16 cellular contexts compared by ENCODE assay signal in genomic region chr4:185227713-185228278, GRCh38. TPM values are rescaled to one million over a fixed set of nuclear protein-coding genes. Genes with fewer than 3 reads are reported as not detected.
A peak's percentile ranks its signal among the peaks of the same experiment; 100 is the strongest.
DNase-seq lines count a peak whose midpoint lies in the region; ATAC-seq, FAIRE-seq and TF ChIP-seq lines count a peak whose summit lies in the region.
"Had no signal": no experiment of that assay in that cellular context is flagged by ENCODE, and none has a peak within 500 bp of the region (broad histone marks: within the 10 kb centered on the region; RNA-seq: fewer than 3 reads in every experiment).

No MANE protein-coding gene starts in this region.

- H3K9me3 ChIP-seq in heart left ventricle (no peaks in the 10 kb centered on the region), left ventricle myocardium inferior (replicated peaks) (no peaks in the 10 kb centered on the region), K562 (replicated peaks; ENCODE audit: control insufficient read depth, insufficient read depth, low read depth, low read length) (no peaks in the 10 kb centered on the region), thoracic aorta (no peaks in the 10 kb centered on the region), suprapubic skin (no peaks in the 10 kb centered on the region)

- H3K27ac ChIP-seq in heart left ventricle (peak overlapping the region in 1 of 12 donors; percentile 63), left ventricle myocardium inferior (replicated peaks) (no peak overlapping the region), K562 (ENCODE audit: extremely low read depth, low read depth, low read length) (no peak overlapping the region), thoracic aorta (peak overlapping the region; percentile 71 to 76), suprapubic skin (no peak overlapping the region)
- H3K27ac ChIP-seq: HL-60 had no signal

- no peak for TF ChIP-seq RAD21 in K562 (CRISPR knock-in tag; conservative IDR thresholded peaks at IDR 0.05 in 1 of 2, IDR thresholded peaks at IDR 0.05 in 1 of 2)

- H3K4me3 ChIP-seq in heart left ventricle (no peak overlapping the region), left ventricle myocardium inferior (no peak overlapping the region), K562 (no peak overlapping the region), thoracic aorta (peak overlapping the region; percentile 16), suprapubic skin (no peak overlapping the region)

- H2AFZ ChIP-seq in K562 (ENCODE audit: low read depth, low read length) = no peak overlapping the region

- H4K20me1 ChIP-seq in K562 (replicated peaks; ENCODE audit: control insufficient read depth, insufficient read depth, low read length) = 0 out of 2 replicates have a peak, but pooled peaks cover 3% of the 10 kb centered on the region

- POLR2A ChIA-PET in K562 (lab: Yijun Ruan, JAX) = interaction anchor here (0.5 kb wide), 1 partner anchor 169 kb away, joined by 3 read pairs; the partner anchor contains the start of gene ANKRD37

- no peak for FAIRE-seq in K562 (lab: Jason Lieb, UNC)

- H3K4me2 ChIP-seq in K562 (ENCODE audit: insufficient read depth, low read length) = no peak overlapping the region

- H3K9ac ChIP-seq in K562 (ENCODE audit: insufficient read depth in 1 of 2, low read depth in 2 of 2, low read length in 2 of 2) = no peak overlapping the region

- WGBS in heart left ventricle, 4 donors = 93 to 95% (median 94%) methylated on average over 9 of the region's 9 CpGs
- WGBS in K562 (ENCODE audit: insufficient coverage, low coverage, missing lambda C conversion rate) = 83% methylated on average over 5 of the region's 9 CpGs
- 86% methylated on average over 9 of the region's 9 CpGs for WGBS in suprapubic skin

- H3K4me1 ChIP-seq in heart left ventricle (peaks cover 0 to 18% (median 1%) of the 10 kb centered on the region in 12 donors), left ventricle myocardium inferior (peaks cover 11% of the 10 kb centered on the region), K562 (replicated peaks in 1 of 2; ENCODE audit: control insufficient read depth in 2 of 2, insufficient read depth in 2 of 2, low read length in 2 of 2) (peaks cover 0 to 4% of the 10 kb centered on the region in 2 experiments; a peak in 2 of 5 replicates), thoracic aorta (ENCODE audit: control insufficient read depth in 1 of 2, low read depth in 2 of 2) (peaks cover 14 to 48% of the 10 kb centered on the region in 2 donors), suprapubic skin (no peaks in the 10 kb centered on the region)

- CTCF ChIA-PET in K562 (lab: Yijun Ruan, JAX; ENCODE audit: low intra/inter-chr PET ratio) = no interaction called here

- no peak for TF ChIP-seq EP300 in K562 (IDR thresholded peaks at IDR 0.05; ENCODE audit: low read length)
- TF ChIP-seq EP300 in suprapubic skin (IDR thresholded peaks at IDR 0.05) = no peak

- no peak for DNase-seq in heart left ventricle
- no peak for DNase-seq in left ventricle myocardium inferior
- DNase-seq in K562 (ENCODE audit: extremely low read depth in 1 of 4, low spot score in 3 of 4) = no peak
- DNase-seq in omental fat pad (ENCODE audit: low spot score) = no peak
- DNase-seq in thoracic aorta (ENCODE audit: low spot score) = no peak
- DNase-seq in suprapubic skin (ENCODE audit: low spot score in 2 of 2) = no peak
- no peak for DNase-seq in stimulated activated naive CD4-positive, alpha-beta T cell (lab: John Stamatoyannopoulos, UW)
- DNase-seq in iPS-NIHi7 (ENCODE audit: extremely low spot score) = no peak
- DNase-seq: DMS79 treated with DMSO at 0.1 percent for 48 hours, HCEC 1CT, MM.1S, NCI-H2081, NCI-H510A treated with DMSO at 0.1 percent for 48 hours, NCI-H82, SIG-M5 had no signal

- TF ChIP-seq POLR2A in heart left ventricle (IDR thresholded peaks at IDR 0.05) (no peak), K562 (conservative IDR thresholded peaks at IDR 0.05) (no peak), suprapubic skin (IDR thresholded peaks at IDR 0.05) (no peak)

- TF ChIP-seq CTCF in heart left ventricle (IDR thresholded peaks at IDR 0.05) (no peak), left ventricle myocardium inferior (IDR thresholded peaks at IDR 0.05; ENCODE audit: borderline replicate concordance) (no peak), K562 (IDR thresholded peaks at IDR 0.05 in 2 of 3, conservative IDR thresholded peaks at IDR 0.05 in 1 of 3; ENCODE audit: insufficient read depth in 2 of 3, low read depth in 1 of 3, low read length in 3 of 3) (no peak), omental fat pad (IDR thresholded peaks at IDR 0.05) (no peak), thoracic aorta (IDR thresholded peaks at IDR 0.05) (no peak), suprapubic skin (IDR thresholded peaks at IDR 0.05) (no peak)

- BruUV-seq in K562 (replicated peaks; lab: Mats Ljungman, UMichigan) = no TSS peak

- H3K36me3 ChIP-seq in heart left ventricle (no peaks in the 10 kb centered on the region), left ventricle myocardium inferior (no peaks in the 10 kb centered on the region), K562 (ENCODE audit: control insufficient read depth, insufficient read depth, low read length) (no peaks in the 10 kb centered on the region), thoracic aorta (no peaks in the 10 kb centered on the region), suprapubic skin (no peaks in the 10 kb centered on the region)

- H3K27me3 ChIP-seq in heart left ventricle = no peaks in the 10 kb centered on the region
- H3K27me3 ChIP-seq in left ventricle myocardium inferior (ENCODE audit: low read depth) = no peaks in the 10 kb centered on the region
- H3K27me3 ChIP-seq in K562 (ENCODE audit: control insufficient read depth in 2 of 2, insufficient read depth in 2 of 2, low read length in 2 of 2) = no peaks in the 10 kb centered on the region
- no peaks in the 10 kb centered on the region for H3K27me3 ChIP-seq in thoracic aorta (replicated peaks; ENCODE audit: insufficient read depth)
- no peaks in the 10 kb centered on the region for H3K27me3 ChIP-seq in suprapubic skin

- intact Hi-C loops in heart left ventricle (cut with DNase I) (no loop called here), left ventricle myocardium inferior (cut with micrococcal nuclease) (no loop called here), K562 (cut with micrococcal nuclease) (no loop called here)

- in situ Hi-C loops in K562 (cut with MboI) = no loop called here

- no peaks in the 10 kb centered on the region for H3K9me1 ChIP-seq in K562 (ENCODE audit: control insufficient read depth, insufficient read depth, low read length)

- peaks cover 3% of the 10 kb centered on the region; the same call in 2 of the 3 replicates for H3K79me2 ChIP-seq in K562 (ENCODE audit: control insufficient read depth, insufficient read depth, low read length)

- ATAC-seq in heart left ventricle (peak in 3 of 4 donors; percentile 16 to 50 (median 20)), K562 (peak; percentile 15; the same call in 1 of the 3 replicates), omental fat pad (ENCODE audit: low FRiP score) (peak; percentile 4), thoracic aorta (ENCODE audit: insufficient number of reproducible peaks, low FRiP score, low read depth) (no peak)

RNA-seq across cellular contexts. Expression of gene SNX25, which starts 18.4 kb away (rescaled TPM):
- 10 to 100 TPM in 5 of 9 donors, 1 to 10 TPM in 4; 7.5 to 12.4 (median 10.7) TPM for total RNA-seq in heart left ventricle
- 10 to 100 TPM in 1 of 2 donors, 1 to 10 TPM in 1; 3.1 to 10.1 TPM for polyA plus RNA-seq in heart left ventricle
- total RNA-seq in left ventricle myocardium inferior = 10.8 TPM
- total RNA-seq in K562 (2011; cell fraction: chromatin; rRNA removed; ENCODE audit: low replicate concordance) = 50.4 and 67.3 TPM in 2 replicates
- total RNA-seq in K562 (2011; cell fraction: nucleolus; rRNA removed) = 12.7 and 16.2 TPM in 2 replicates
- total RNA-seq in K562 (2011; cell fraction: nucleoplasm; rRNA removed) = 27.6 and 33.9 TPM in 2 replicates
- total RNA-seq in K562 (2014; rRNA removed) = 9.4 and 10.4 TPM in 2 replicates
- total RNA-seq in K562 (2014; rRNA removed; fragmentation: Illumina TruSeq; extraction: Trizol) = 15.5 and 18.0 TPM in 2 replicates
- total RNA-seq in K562 (2015; rRNA removed; fragmentation: Illumina TruSeq; extraction: Trizol) = 12.7 and 14.4 TPM in 2 replicates
- total RNA-seq in K562 (2021) = 12.6 and 14.4 TPM in 2 replicates
- polyA plus RNA-seq in K562 (2011; rRNA removed) = 21.9 and 23.4 TPM in 2 replicates
- 2.3 and 9.1 TPM in 2 replicates for polyA plus RNA-seq in K562 (2011; cell fraction: cytosol; rRNA removed)
- 13.5 and 17.9 TPM in 2 replicates for polyA plus RNA-seq in K562 (2011; cell fraction: nucleus; rRNA removed)
- 6.5 and 10.3 TPM in 2 replicates for polyA plus RNA-seq in K562 (2012)
- polyA plus RNA-seq in K562 (2014; fragmentation: Illumina TruSeq; extraction: Trizol) = 10.4 and 13.3 TPM in 2 replicates
- polyA plus RNA-seq in K562 (2014; fragmentation: Nextera tagmentation; extraction: Ambion mirVana) = 1 to 10 TPM; 2.5 TPM
- polyA plus RNA-seq in K562 (2014; rRNA removed) = 9.5 and 9.6 TPM in 2 replicates
- 57.4 and 75.6 TPM in 2 replicates for polyA minus RNA-seq in K562 (2011; rRNA and poly(A)+ RNA removed)
- polyA minus RNA-seq in K562 (2011; cell fraction: cytosol; rRNA and poly(A)+ RNA removed) = 14.9 and 15.0 TPM in 2 replicates
- polyA minus RNA-seq in K562 (2011; cell fraction: nucleus; rRNA and poly(A)+ RNA removed) = 11.8 and 26.8 TPM in 2 replicates
- 10 to 100 TPM; 16.0 to 22.5 (median 21.9) TPM for total RNA-seq in omental fat pad
- total RNA-seq in thoracic aorta = 10 to 100 TPM; 31.3 to 38.0 TPM
- 10 to 100 TPM; 13.3 to 39.3 (median 15.3) TPM for total RNA-seq in suprapubic skin

RNA-seq across cellular contexts. Expression of gene CFAP97, which starts 24.0 kb away (rescaled TPM):
- total RNA-seq in heart left ventricle (10 to 100 TPM in 8 of 9 donors, 1 to 10 TPM in 1; 9.7 to 22.7 (median 14.5) TPM), left ventricle myocardium inferior (11.7 TPM), K562 (2014; rRNA removed) (19.9 and 22.0 TPM in 2 replicates), K562 (2014; rRNA removed; fragmentation: Illumina TruSeq; extraction: Trizol) (57.7 and 68.7 TPM in 2 replicates), K562 (2015; rRNA removed; fragmentation: Illumina TruSeq; extraction: Trizol) (51.3 and 57.5 TPM in 2 replicates), K562 (2021) (42.7 and 44.6 TPM in 2 replicates), omental fat pad (10 to 100 TPM; 27.7 to 34.7 (median 32.0) TPM), thoracic aorta (10 to 100 TPM; 40.8 to 62.2 TPM), suprapubic skin (10 to 100 TPM; 26.7 to 33.0 (median 30.9) TPM)
- polyA plus RNA-seq in heart left ventricle (1 to 10 TPM; 2.0 to 7.5 TPM), K562 (2011; rRNA removed) (48.0 and 57.8 TPM in 2 replicates), K562 (2014; fragmentation: Illumina TruSeq; extraction: Trizol) (35.7 and 44.4 TPM in 2 replicates), K562 (2014; fragmentation: Nextera tagmentation; extraction: Ambion mirVana) (10 to 100 TPM; 17.3 to 42.7 TPM), K562 (2014; rRNA removed) (21.3 and 24.6 TPM in 2 replicates)
- total RNA-seq in K562 (2011; cell fraction: chromatin; rRNA removed; ENCODE audit: low replicate concordance) = 13.8 and 79.1 TPM in 2 replicates
- 7.0 and 11.4 TPM in 2 replicates for total RNA-seq in K562 (2011; cell fraction: nucleolus; rRNA removed)
- total RNA-seq in K562 (2011; cell fraction: nucleoplasm; rRNA removed) = 19.9 and 32.4 TPM in 2 replicates
- polyA plus RNA-seq in K562 (2011; cell fraction: cytosol; rRNA removed) = 9.1 and 19.2 TPM in 2 replicates
- polyA plus RNA-seq in K562 (2011; cell fraction: nucleus; rRNA removed) = 14.3 and 16.2 TPM in 2 replicates
- 23.9 and 27.7 TPM in 2 replicates for polyA plus RNA-seq in K562 (2012)
- polyA minus RNA-seq in K562 (2011; rRNA and poly(A)+ RNA removed) = 82.2 and 111 TPM in 2 replicates
- polyA minus RNA-seq in K562 (2011; cell fraction: cytosol; rRNA and poly(A)+ RNA removed) = 22.3 and 34.3 TPM in 2 replicates
- 14.9 and 27.8 TPM in 2 replicates for polyA minus RNA-seq in K562 (2011; cell fraction: nucleus; rRNA and poly(A)+ RNA removed)

Comparison
In these comparisons a context has a peak if more than half of its experiments do, and no peak if none do; other contexts are left out.
1. H3K27ac ChIP-seq: peak in thoracic aorta (2 of 2); none in left ventricle myocardium inferior (single experiment), K562 (single experiment) and suprapubic skin (single experiment).